Comparison of ENCODE assay signal across 1 cellular context in the genomic region with DNA sequence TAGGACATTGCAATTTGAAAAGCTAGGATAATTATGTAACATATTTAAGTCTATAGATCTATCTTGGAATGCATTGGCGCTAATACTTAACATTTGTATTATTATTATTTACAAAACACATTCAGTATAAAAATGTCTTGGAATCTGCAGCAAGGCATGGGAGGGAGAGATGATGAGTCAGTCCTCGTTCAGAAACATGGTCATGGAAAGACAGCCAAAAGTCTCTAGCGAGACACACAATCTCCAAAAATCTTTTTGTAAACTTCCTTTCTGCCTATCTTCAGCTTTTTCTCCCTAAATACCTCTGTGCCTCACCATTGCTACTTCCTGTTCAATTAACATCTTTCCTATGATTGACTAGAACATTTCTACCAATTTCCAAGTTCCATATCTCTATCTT.
TF ChIP-seq lines count a peak whose summit lies in the region.

No MANE protein-coding gene starts in this region.

TF ChIP-seq in IMR-90, 13 proteins besides CTCF, POLR2A, EP300 and RAD21:
- TF ChIP-seq FOS (IDR thresholded peaks at IDR 0.05; ENCODE audit: low read depth, low read length) (no peak), MXI1 (IDR thresholded peaks at IDR 0.05; ENCODE audit: borderline replicate concordance, low read depth, low read length) (no peak), MAFK (IDR thresholded peaks at IDR 0.05; ENCODE audit: low read depth, low read length) (no peak), CHD1 (IDR thresholded peaks at IDR 0.05; ENCODE audit: low read depth, low read length) (no peak), MAZ (IDR thresholded peaks at IDR 0.05; ENCODE audit: borderline replicate concordance, low read depth, low read length) (no peak), BHLHE40 (IDR thresholded peaks at IDR 0.05; ENCODE audit: low read depth, low read length) (no peak), SMC3 (IDR thresholded peaks at IDR 0.05; ENCODE audit: low read depth, low read length) (no peak)
- TF ChIP-seq, protein P1, sequence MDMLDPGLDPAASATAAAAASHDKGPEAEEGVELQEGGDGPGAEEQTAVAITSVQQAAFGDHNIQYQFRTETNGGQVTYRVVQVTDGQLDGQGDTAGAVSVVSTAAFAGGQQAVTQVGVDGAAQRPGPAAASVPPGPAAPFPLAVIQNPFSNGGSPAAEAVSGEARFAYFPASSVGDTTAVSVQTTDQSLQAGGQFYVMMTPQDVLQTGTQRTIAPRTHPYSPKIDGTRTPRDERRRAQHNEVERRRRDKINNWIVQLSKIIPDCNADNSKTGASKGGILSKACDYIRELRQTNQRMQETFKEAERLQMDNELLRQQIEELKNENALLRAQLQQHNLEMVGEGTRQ (IDR thresholded peaks at IDR 0.05; ENCODE audit: low read depth, low read length), result no peak
